ENCODE assay signal across 8 cellular contexts in genomic region chr6:10759312-10759839, GRCh38. TPM values are rescaled to one million over a fixed set of nuclear protein-coding genes. Genes with fewer than 3 reads are reported as not detected.
DNase-seq lines count a peak whose midpoint lies in the region; ATAC-seq and TF ChIP-seq lines count a peak whose summit lies in the region.

No MANE protein-coding gene starts in this region.

- H3K9me3 Mint-ChIP-seq in activated CD4-positive, alpha-beta T cell treated with anti-CD3 and anti-CD28 coated beads, Interleukin-2, amount 10 ng/mL, durations not matched to agents 7 days and 5 days: no peaks in the 10 kb centered on the region

- POLR2A ChIA-PET in activated CD4-positive, alpha-beta T cell treated with anti-CD3 and anti-CD28 coated beads, Interleukin-2, amount 10 ng/mL, durations not matched to agents 7 days and 5 days (lab: Charles Lee): no interaction called here

- H3K9me3 ChIP-seq in OCI-LY3 (ENCODE audit: insufficient read depth, low read length): no peaks in the 10 kb centered on the region
- H3K9me3 ChIP-seq in lung (ENCODE audit: control insufficient read depth in 2 of 2, insufficient read depth in 1 of 2, low read length in 1 of 2): no peaks in the 10 kb centered on the region

- H3K4me1 Mint-ChIP-seq in activated CD4-positive, alpha-beta T cell treated with anti-CD3 and anti-CD28 coated beads, Interleukin-2, amount 10 ng/mL, durations not matched to agents 7 days and 5 days: peaks cover 13% of the 10 kb centered on the region

- ATAC-seq in lung (ENCODE audit: insufficient read depth, low FRiP score): no peak

- CTCF ChIA-PET in activated CD4-positive, alpha-beta T cell treated with anti-CD3 and anti-CD28 coated beads, Interleukin-2, amount 10 ng/mL, durations not matched to agents 7 days and 5 days (lab: Charles Lee): interaction anchor here (0.6 to 1.0 kb wide), 3 partner anchors 14 to 474 kb away, joined by 3 to 4 read pairs (median 3); no protein-coding TSS in a partner anchor

- peaks cover 2% of the 10 kb centered on the region for H3K36me3 ChIP-seq in OCI-LY3 (replicated peaks; ENCODE audit: low read depth, low read length)
- peaks cover 8 to 23% of the 10 kb centered on the region in 2 donors for H3K36me3 ChIP-seq in lung (ENCODE audit: control insufficient read depth in 2 of 2, insufficient read depth in 2 of 2, low read length in 2 of 2)

- TF ChIP-seq CTCF in HFF-Myc (IDR thresholded peaks at IDR 0.05; ENCODE audit: low read depth, low read length, missing control alignments) (peak; percentile 51), OCI-LY3 (IDR thresholded peaks at IDR 0.05; ENCODE audit: low read depth, low read length) (peak; percentile 26), lung (IDR thresholded peaks at IDR 0.05; ENCODE audit: control extremely low read depth, extremely low read depth) (peak; percentile 11)

- no peaks in the 10 kb centered on the region for H4K20me1 ChIP-seq in OCI-LY3 (ENCODE audit: insufficient read depth, low read length)

- no peak for DNase-seq in activated CD4-positive, alpha-beta T cell treated with anti-CD3 and anti-CD28 coated beads, Interleukin-2, amount 10 ng/mL, durations not matched to agents 7 days and 5 days
- no peak for DNase-seq in activated CD4-positive, alpha-beta T cell treated with anti-CD3 and anti-CD28 coated beads, Interleukin-2, amount 50 U/mL, for 4 hours
- DNase-seq in HFF-Myc (ENCODE audit: extremely low read depth, low read depth) (peak; percentile 95), dedifferentiated amniotic fluid mesenchymal stem cell (ENCODE audit: extremely low spot score) (peak; percentile 63), lung (ENCODE audit: low spot score) (no peak), NCI-H1105 treated with DMSO at 0.1 percent for 48 hours (lab: John Stamatoyannopoulos, UW) (no peak)
- DNase-seq in activated naive CD4-positive, alpha-beta T cell (lab: John Stamatoyannopoulos, UW): no peak

- H3K27ac ChIP-seq in OCI-LY3 (ENCODE audit: low read length) (no peak overlapping the region), lung (ENCODE audit: low read depth in 1 of 2, low read length in 1 of 2) (peak overlapping the region in 1 of 2 donors; percentile 80)

- no peak overlapping the region for H3K9ac ChIP-seq in OCI-LY3 (ENCODE audit: low read length)

- H3K27me3 Mint-ChIP-seq in activated CD4-positive, alpha-beta T cell treated with anti-CD3 and anti-CD28 coated beads, Interleukin-2, amount 10 ng/mL, durations not matched to agents 7 days and 5 days: no peaks in the 10 kb centered on the region

- H3K4me3 ChIP-seq in HFF-Myc (replicated peaks; ENCODE audit: low read depth, low read length) (no peak overlapping the region), OCI-LY3 (ENCODE audit: low read length) (no peak overlapping the region), lung (no peak overlapping the region)

- H3K79me2 ChIP-seq in OCI-LY3 (ENCODE audit: low read length): no peaks in the 10 kb centered on the region

- H3K27ac Mint-ChIP-seq in activated CD4-positive, alpha-beta T cell treated with anti-CD3 and anti-CD28 coated beads, Interleukin-2, amount 10 ng/mL, durations not matched to agents 7 days and 5 days: peak overlapping the region; percentile 9

- no peak overlapping the region for H3K4me2 ChIP-seq in OCI-LY3 (ENCODE audit: low read length)

- WGBS in lung, 2 donors: 63 to 67% methylated on average over 3 of the region's 3 CpGs

- H3K4me3 Mint-ChIP-seq in activated CD4-positive, alpha-beta T cell treated with anti-CD3 and anti-CD28 coated beads, Interleukin-2, amount 10 ng/mL, durations not matched to agents 7 days and 5 days: no peak overlapping the region

- H3K27me3 ChIP-seq in OCI-LY3 (ENCODE audit: low read depth, low read length) (no peaks in the 10 kb centered on the region), lung (ENCODE audit: control insufficient read depth, insufficient read depth) (no peaks in the 10 kb centered on the region)

- peaks cover 59% of the 10 kb centered on the region for H3K36me3 Mint-ChIP-seq in activated CD4-positive, alpha-beta T cell treated with anti-CD3 and anti-CD28 coated beads, Interleukin-2, amount 10 ng/mL, durations not matched to agents 7 days and 5 days (ENCODE audit: low read depth)

- no peak overlapping the region for H2AFZ ChIP-seq in OCI-LY3 (ENCODE audit: low read depth, low read length)

- H3K4me1 ChIP-seq in OCI-LY3 (ENCODE audit: low read length) (no peaks in the 10 kb centered on the region), lung (ENCODE audit: control insufficient read depth in 2 of 2, insufficient read depth in 2 of 2, low read length in 2 of 2) (peaks cover 2 to 6% of the 10 kb centered on the region in 2 donors)

RNA-seq across cellular contexts. Expression of gene TMEM14B, which starts 11.8 kb away (rescaled TPM):
- 10 to 100 TPM; 78.3 to 83.6 TPM for total RNA-seq in activated CD4-positive, alpha-beta T cell treated with anti-CD3 and anti-CD28 coated beads, Interleukin-2, amount 10 ng/mL, durations not matched to agents 7 days and 5 days
- 10 to 100 TPM; 47.2 to 77.6 TPM for total RNA-seq in lung
- 100 to 1,000 TPM in 1 of 2 donors, 10 to 100 TPM in 1; 45.6 to 112 TPM for polyA plus RNA-seq in lung

RNA-seq across cellular contexts. Expression of gene TMEM14C, which starts 36.5 kb away (rescaled TPM):
- 10 to 100 TPM; 65.6 to 66.6 TPM for total RNA-seq in activated CD4-positive, alpha-beta T cell treated with anti-CD3 and anti-CD28 coated beads, Interleukin-2, amount 10 ng/mL, durations not matched to agents 7 days and 5 days
- 10 to 100 TPM; 52.8 to 78.7 TPM for total RNA-seq in lung
- polyA plus RNA-seq in lung: 100 to 1,000 TPM in 1 of 2 donors, 10 to 100 TPM in 1; 77.9 to 173 TPM

Comparison
In these comparisons a context has a peak if more than half of its experiments do, and no peak if none do; other contexts are left out.
1. DNase-seq: peak in HFF-Myc (single experiment) and dedifferentiated amniotic fluid mesenchymal stem cell (single experiment); none in activated CD4-positive, alpha-beta T cell treated with anti-CD3 and anti-CD28 coated beads, Interleukin-2, amount 10 ng/mL, durations not matched to agents 7 days and 5 days (single experiment), activated CD4-positive, alpha-beta T cell treated with anti-CD3 and anti-CD28 coated beads, Interleukin-2, amount 50 U/mL, for 4 hours (0 of 2), lung (single experiment), NCI-H1105 treated with DMSO at 0.1 percent for 48 hours (single experiment) and activated naive CD4-positive, alpha-beta T cell (0 of 4).
2. Peak in every context shown above with its lines, with median percentiles within 50 percentile points of each other: CTCF ChIP-seq.